10 cellular contexts compared by ENCODE assay signal in genomic region chr2:74504591-74504990, GRCh38. TPM values are rescaled to one million over a fixed set of nuclear protein-coding genes. Genes with fewer than 3 reads are reported as not detected.
DNase-seq lines count a peak whose midpoint lies in the region; ATAC-seq and TF ChIP-seq lines count a peak whose summit lies in the region.
"Had no signal": no experiment of that assay in that cellular context is flagged by ENCODE, and none has a peak within 500 bp of the region (broad histone marks: within the 10 kb centered on the region; RNA-seq: fewer than 3 reads in every experiment).

No MANE protein-coding gene starts in this region.

- peaks cover 81% of the 10 kb centered on the region for H3K4me1 Mint-ChIP-seq in CD4-positive, alpha-beta T cell (ENCODE audit: low read depth)
- peaks cover 37 to 53% of the 10 kb centered on the region in 2 donors for H3K4me1 Mint-ChIP-seq in effector memory CD8-positive, alpha-beta T cell (ENCODE audit: low read depth in 2 of 2)
- H3K4me1 Mint-ChIP-seq in natural killer cell = peaks cover 46 to 74% of the 10 kb centered on the region in 2 donors

- peak overlapping the region; percentile 89 for H3K9ac ChIP-seq in Karpas-422 (ENCODE audit: low read length)

- intact Hi-C loops in CD4-positive, alpha-beta T cell (cut with DNase I, micrococcal nuclease) = no loop called here
- intact Hi-C loops in natural killer cell (cut with micrococcal nuclease) = no loop called here

- peak overlapping the region; percentile 89 for H3K4me2 ChIP-seq in Karpas-422 (ENCODE audit: low read depth, low read length, poor library complexity, severe bottlenecking)

- H3K4me3 ChIP-seq in Karpas-422 (ENCODE audit: low read length) = peak overlapping the region; percentile 78; the same call in 1 of the 2 replicates

- CTCF ChIA-PET in CD4-positive, alpha-beta T cell (lab: Charles Lee) = interaction anchor here (0.6 to 2.1 kb wide), 3 partner anchors 17 to 27 kb away, joined by 3 to 7 read pairs (median 4); partner anchors contain the start of genes CCDC142 and TTC31

- in situ Hi-C loops in GM13977 (cut with MboI; ENCODE audit: low pct_unique_long_range_greater_than_20kb, low sequenced_read_pairs, unreplicated experiment) = no loop called here

- no peak for TF ChIP-seq CTCF in CD4-positive, alpha-beta T cell (IDR thresholded peaks at IDR 0.05)
- no peak for TF ChIP-seq CTCF in natural killer cell (IDR thresholded peaks at IDR 0.05)
- no peak for TF ChIP-seq CTCF in GM13977 (IDR thresholded peaks at IDR 0.05; ENCODE audit: extremely low read depth, insufficient read depth, missing control alignments)

- DNase-seq in CD4-positive, alpha-beta T cell = no peak
- DNase-seq in Karpas-422 (no peak), natural killer cell (no peak), GM13977 (ENCODE audit: low spot score) (no peak), kidney tubule cell (ENCODE audit: low spot score) (no peak), foreskin melanocyte (no peak)
- DNase-seq in effector memory CD8-positive, alpha-beta T cell = no peak
- DNase-seq: amniotic stem cell, testis had no signal

- H3K27me3 ChIP-seq in CD4-positive, alpha-beta T cell (ENCODE audit: control insufficient read depth, insufficient read depth, low read length) = peaks cover 52% of the 10 kb centered on the region
- H3K27me3 ChIP-seq in Karpas-422 (ENCODE audit: low read length) = no peaks in the 10 kb centered on the region
- H3K27me3 ChIP-seq: testis had no signal

- no peaks in the 10 kb centered on the region for H4K20me1 ChIP-seq in Karpas-422 (ENCODE audit: insufficient read depth, low read depth, low read length)

- H3K9me3 ChIP-seq in CD4-positive, alpha-beta T cell (ENCODE audit: control insufficient read depth, low read length) = no peaks in the 10 kb centered on the region
- H3K9me3 ChIP-seq in Karpas-422 (ENCODE audit: low read length) = no peaks in the 10 kb centered on the region
- H3K9me3 ChIP-seq: testis had no signal

- peaks cover 78% of the 10 kb centered on the region for H3K27me3 Mint-ChIP-seq in CD4-positive, alpha-beta T cell
- peaks cover 0 to 46% of the 10 kb centered on the region in 2 donors for H3K27me3 Mint-ChIP-seq in effector memory CD8-positive, alpha-beta T cell
- peaks cover 0 to 9% of the 10 kb centered on the region in 2 donors for H3K27me3 Mint-ChIP-seq in natural killer cell (ENCODE audit: low read depth in 2 of 2)

- H3K27ac ChIP-seq in CD4-positive, alpha-beta T cell (ENCODE audit: low read depth, low read length) = no peak overlapping the region
- peak overlapping the region; percentile 69 for H3K27ac ChIP-seq in Karpas-422 (ENCODE audit: low read length)
- H3K27ac ChIP-seq: testis had no signal

- peaks cover 37% of the 10 kb centered on the region for H3K36me3 Mint-ChIP-seq in CD4-positive, alpha-beta T cell (ENCODE audit: low read depth)
- peaks cover 42% of the 10 kb centered on the region for H3K36me3 Mint-ChIP-seq in effector memory CD8-positive, alpha-beta T cell (ENCODE audit: insufficient read depth)
- no peaks in the 10 kb centered on the region for H3K36me3 Mint-ChIP-seq in natural killer cell

- H3K36me3 ChIP-seq in Karpas-422 (ENCODE audit: insufficient read depth, low read length) = peaks cover 9% of the 10 kb centered on the region; the same call in 1 of the 2 replicates

- no peak for ATAC-seq in CD4-positive, alpha-beta T cell (ENCODE audit: poor library complexity)
- no peak for ATAC-seq in effector memory CD8-positive, alpha-beta T cell (replicated peaks)
- ATAC-seq in natural killer cell (no peak), HG03439 (IDR thresholded peaks at IDR 0.05; ENCODE audit: unreplicated experiment) (no peak)

- peak overlapping the region; percentile 75 for H3K4me3 Mint-ChIP-seq in CD4-positive, alpha-beta T cell
- H3K4me3 Mint-ChIP-seq in effector memory CD8-positive, alpha-beta T cell = peak overlapping the region; percentile 69 to 77
- peak overlapping the region; percentile 80 for H3K4me3 Mint-ChIP-seq in natural killer cell

- peaks cover 33% of the 10 kb centered on the region for H3K79me2 ChIP-seq in Karpas-422 (ENCODE audit: low read length)

- H3K9me2 ChIP-seq in Karpas-422 (replicated peaks; ENCODE audit: insufficient read depth, low read length) = no peaks in the 10 kb centered on the region

- H2AFZ ChIP-seq in Karpas-422 (ENCODE audit: low read length) = no peak overlapping the region

- H3K9me3 Mint-ChIP-seq in CD4-positive, alpha-beta T cell = no peaks in the 10 kb centered on the region
- H3K9me3 Mint-ChIP-seq in effector memory CD8-positive, alpha-beta T cell = no peaks in the 10 kb centered on the region
- no peaks in the 10 kb centered on the region for H3K9me3 Mint-ChIP-seq in natural killer cell

- peaks cover 65% of the 10 kb centered on the region for H3K4me1 ChIP-seq in Karpas-422 (ENCODE audit: low read length)

- peak overlapping the region; percentile 18 for H3K27ac Mint-ChIP-seq in CD4-positive, alpha-beta T cell
- H3K27ac Mint-ChIP-seq in effector memory CD8-positive, alpha-beta T cell = peak overlapping the region in 1 of 2 donors; percentile 9
- peak overlapping the region; percentile 84 to 90 for H3K27ac Mint-ChIP-seq in natural killer cell

- POLR2A ChIA-PET in CD4-positive, alpha-beta T cell (lab: Charles Lee) = interaction anchor here (0.9 to 1.6 kb wide), 3 partner anchors 9 to 32 kb away, joined by 3 to 5 read pairs (median 3); partner anchors contain the start of gene MRPL53

RNA-seq across cellular contexts. Expression of gene PCGF1, which starts 2.9 kb away (rescaled TPM):
- 10 to 100 TPM; 11.6 to 13.8 TPM for total RNA-seq in CD4-positive, alpha-beta T cell
- total RNA-seq in Karpas-422 (2014; rRNA removed; shearing (Covaris generic); ENCODE audit: low replicate concordance) = 44.8 and 58.3 TPM in 2 replicates
- total RNA-seq in natural killer cell = 10 to 100 TPM; 22.9 to 35.9 (median 33.2) TPM

RNA-seq across cellular contexts. Expression of gene LBX2, which starts 5.2 kb away (rescaled TPM):
- total RNA-seq in CD4-positive, alpha-beta T cell = not detected
- 7.2 and 15.8 TPM in 2 replicates for total RNA-seq in Karpas-422 (2014; rRNA removed; shearing (Covaris generic); ENCODE audit: low replicate concordance)
- 1 to 10 TPM; 1.7 to 1.9 (median 1.8) TPM for total RNA-seq in natural killer cell

RNA-seq across cellular contexts. Expression of gene TLX2, which starts 9.7 kb away (rescaled TPM):
- total RNA-seq in CD4-positive, alpha-beta T cell = under 1 TPM; 0.14 to 0.30 TPM
- 0.25 and 2.5 TPM in 2 replicates for total RNA-seq in Karpas-422 (2014; rRNA removed; shearing (Covaris generic); ENCODE audit: low replicate concordance)
- under 1 TPM in 2 of 3 donors, not detected in 1; 0.23 to 0.45 TPM for total RNA-seq in natural killer cell

RNA-seq across cellular contexts. Expression of gene DQX1, which starts 21.4 kb away (rescaled TPM):
- total RNA-seq in CD4-positive, alpha-beta T cell = under 1 TPM in 1 of 2 experiments, not detected in 1; 0.22 TPM
- 1.4 and 22.6 TPM in 2 replicates for total RNA-seq in Karpas-422 (2014; rRNA removed; shearing (Covaris generic); ENCODE audit: low replicate concordance)
- total RNA-seq in natural killer cell = under 1 TPM in 2 of 3 donors, not detected in 1; 0.21 to 0.43 TPM

RNA-seq across cellular contexts. Expression of gene TTC31, which starts 21.7 kb away (rescaled TPM):
- total RNA-seq in CD4-positive, alpha-beta T cell = 10 to 100 TPM; 20.6 to 26.1 TPM
- 47.5 and 54.9 TPM in 2 replicates for total RNA-seq in Karpas-422 (2014; rRNA removed; shearing (Covaris generic); ENCODE audit: low replicate concordance)
- 10 to 100 TPM; 51.3 to 59.7 (median 53.1) TPM for total RNA-seq in natural killer cell
